In the genomic region with DNA sequence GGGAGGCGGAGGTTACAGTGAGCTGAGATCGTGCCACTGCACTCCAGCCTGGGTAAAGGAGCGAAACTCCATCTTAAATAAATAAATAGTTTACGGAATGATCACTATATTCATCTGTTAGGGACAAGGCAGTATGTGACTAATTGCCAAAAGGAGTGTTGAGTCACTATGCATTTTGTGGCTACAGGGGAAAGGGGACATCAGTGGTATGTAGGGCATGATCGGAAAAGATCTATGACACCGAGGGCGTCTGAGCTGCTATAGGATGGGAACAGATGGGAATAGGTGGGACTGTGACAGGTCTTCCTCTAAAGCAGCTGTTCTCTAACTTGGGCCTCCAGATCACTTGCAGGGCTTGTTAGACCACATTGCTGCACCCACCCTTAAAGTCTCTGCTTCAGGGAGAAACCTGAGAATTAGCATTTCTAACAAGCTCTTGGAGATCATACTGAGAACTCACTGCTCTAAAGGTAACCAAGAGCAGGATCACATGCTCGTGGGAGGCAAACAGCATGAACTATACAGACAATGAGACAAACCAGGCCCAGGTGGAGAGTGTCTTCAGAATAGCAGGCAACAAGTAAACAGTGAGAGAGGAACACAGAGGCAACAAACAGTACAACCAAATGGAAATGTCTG, we compare ENCODE assay signal across 23 cellular contexts.
A peak's percentile ranks its signal among the peaks of the same experiment; 100 is the strongest.
DNase-seq lines count a peak whose midpoint lies in the region; ATAC-seq and TF ChIP-seq lines count a peak whose summit lies in the region.
"Had no signal": no experiment of that assay in that cellular context is flagged by ENCODE, and none has a peak within 500 bp of the region (broad histone marks: within the 10 kb centered on the region; RNA-seq: fewer than 3 reads in every experiment).

No MANE protein-coding gene starts in this region.

- no peaks in the 10 kb centered on the region for H3K4me1 Mint-ChIP-seq in neural progenitor cell
- H3K4me1 Mint-ChIP-seq: activated naive CD8-positive, alpha-beta T cell treated with anti-CD3 and anti-CD28 coated beads for 36 hours; activated T-helper 17 cell treated with anti-CD3 and anti-CD28 coated beads, Interleukin-2, amount 50 U/mL, for 72 hours; neural crest cell; stimulated activated memory B cell treated with anti-CD40 and anti-IgM and Interleukin-4, amounts not matched to agents 10 μg/mL and 1 μg/mL and 100 μg/mL, for 72 hours had no signal

- BruUV-seq in HCT116 (replicated peaks; lab: Mats Ljungman, UMichigan), result no TSS peak
- no TSS peak for BruUV-seq in OCI-LY7 (replicated peaks; lab: Mats Ljungman, UMichigan)

- no peak overlapping the region for H3K4me3 Mint-ChIP-seq in neural progenitor cell
- H3K4me3 Mint-ChIP-seq: activated naive CD8-positive, alpha-beta T cell treated with anti-CD3 and anti-CD28 coated beads for 36 hours; activated T-helper 17 cell treated with anti-CD3 and anti-CD28 coated beads, Interleukin-2, amount 50 U/mL, for 72 hours; CD4-positive, alpha-beta T cell; neural crest cell; stimulated activated memory B cell treated with anti-CD40 and anti-IgM and Interleukin-4, amounts not matched to agents 10 μg/mL and 1 μg/mL and 100 μg/mL, for 72 hours had no signal

- no peaks in the 10 kb centered on the region for H3K9me2 ChIP-seq in HCT116 (ENCODE audit: insufficient read depth)
- no peaks in the 10 kb centered on the region for H3K9me2 ChIP-seq in OCI-LY7 (ENCODE audit: insufficient read depth, low read length)

- 94 to 95% methylated on average over 8 of the region's 8 CpGs for WGBS in aorta, 2 donors

- TF ChIP-seq CTCF in HCT116 (IDR thresholded peaks at IDR 0.05 in 2 of 3, conservative IDR thresholded peaks at IDR 0.05 in 1 of 3; ENCODE audit: borderline replicate concordance in 1 of 3, insufficient read depth in 1 of 3, low read depth in 2 of 3, low read length in 2 of 3) (no peak), ascending aorta (IDR thresholded peaks at IDR 0.05) (no peak), OCI-LY7 (conservative IDR thresholded peaks at IDR 0.05; ENCODE audit: low read length) (no peak), neural progenitor cell (IDR thresholded peaks at IDR 0.05) (no peak)

- intact Hi-C loops in HCT116 (cut with micrococcal nuclease), result no loop called here
- intact Hi-C loops in ascending aorta (cut with DNase I), result loop anchor here (5.0 kb wide), 1 partner anchor 38 kb away; no protein-coding TSS in a partner anchor
- intact Hi-C loops in aorta (cut with DNase I), result loop anchor here (5.0 kb wide), 3 partner anchors 38 to 62 kb away; no protein-coding TSS in a partner anchor
- intact Hi-C loops in OCI-LY7 (cut with micrococcal nuclease; ENCODE audit: unreplicated experiment), result loop anchor here (5.0 to 10.0 kb wide), 3 partner anchors 38 to 650 kb away; a partner anchor contains a TSS

- H3K9me3 Mint-ChIP-seq in neural progenitor cell, result no peaks in the 10 kb centered on the region
- H3K9me3 Mint-ChIP-seq: activated naive CD8-positive, alpha-beta T cell treated with anti-CD3 and anti-CD28 coated beads for 36 hours; activated T-helper 17 cell treated with anti-CD3 and anti-CD28 coated beads, Interleukin-2, amount 50 U/mL, for 72 hours; CD4-positive, alpha-beta T cell; neural crest cell; stimulated activated memory B cell treated with anti-CD40 and anti-IgM and Interleukin-4, amounts not matched to agents 10 μg/mL and 1 μg/mL and 100 μg/mL, for 72 hours had no signal

- DNase-seq in HCT116 (ENCODE audit: low read depth, low spot score) (no peak), ascending aorta (ENCODE audit: low spot score in 2 of 2) (no peak), iPS DF 19.7 (ENCODE audit: low read depth, low spot score) (peak; percentile 5), aorta (no peak), OCI-LY7 (ENCODE audit: low spot score) (no peak), neural progenitor cell (ENCODE audit: low spot score) (no peak), SHP77 (lab: John Stamatoyannopoulos, UW) (no peak)
- DNase-seq: activated naive CD8-positive, alpha-beta T cell treated with anti-CD3 and anti-CD28 coated beads for 36 hours; CD4-positive, alpha-beta T cell; colonic mucosa; heart right ventricle; NCI-H1105; NCI-H2081; NCI-H345; SIG-M5; stimulated activated CD4-positive, alpha-beta T cell treated with anti-CD3 and anti-CD28 coated beads, Interleukin-2, amount 100 ng/mL, for 24 hours; T-helper 1 cell had no signal

- H3K9ac ChIP-seq in HCT116 (ENCODE audit: low read length) (no peak overlapping the region), neural progenitor cell (no peak overlapping the region)

- peaks cover 0 to 42% of the 10 kb centered on the region in 2 experiments; a peak in 3 of 4 replicates for H3K4me1 ChIP-seq in HCT116 (ENCODE audit: control insufficient read depth in 1 of 2, insufficient read depth in 2 of 2, low read length in 2 of 2)
- peaks cover 5 to 56% of the 10 kb centered on the region in 2 donors for H3K4me1 ChIP-seq in ascending aorta
- peaks cover 0 to 5% of the 10 kb centered on the region in 2 donors for H3K4me1 ChIP-seq in aorta (ENCODE audit: control insufficient read depth in 1 of 2, insufficient read depth in 2 of 2, low read length in 2 of 2)
- peaks cover 24% of the 10 kb centered on the region for H3K4me1 ChIP-seq in OCI-LY7 (ENCODE audit: insufficient read depth, low read length, poor library complexity, severe bottlenecking)
- no peaks in the 10 kb centered on the region for H3K4me1 ChIP-seq in neural progenitor cell
- H3K4me1 ChIP-seq: colonic mucosa had no signal

- no peaks in the 10 kb centered on the region; a peak in 1 of 4 replicates for H3K36me3 ChIP-seq in HCT116 (ENCODE audit: control insufficient read depth in 1 of 2, insufficient read depth in 2 of 2, low read length in 2 of 2)
- peaks cover 0 to 8% of the 10 kb centered on the region in 2 donors for H3K36me3 ChIP-seq in ascending aorta
- no peaks in the 10 kb centered on the region for H3K36me3 ChIP-seq in aorta (ENCODE audit: control insufficient read depth in 1 of 2, insufficient read depth in 2 of 2, low read length in 1 of 2)
- H3K36me3 ChIP-seq in OCI-LY7 (ENCODE audit: insufficient read depth, low read length), result peaks cover 20% of the 10 kb centered on the region
- no peaks in the 10 kb centered on the region for H3K36me3 ChIP-seq in neural progenitor cell

- TF ChIP-seq POLR2A in HCT116 (IDR thresholded peaks at IDR 0.05; ENCODE audit: borderline replicate concordance, extremely low read depth, insufficient read depth, insufficient read length), result no peak

- POLR2A ChIA-PET in HCT116 (lab: Charles Lee) (no interaction called here), OCI-LY7 (lab: Charles Lee) (no interaction called here)

- RAD21 ChIA-PET in HCT116 (lab: Charles Lee; ENCODE audit: low non-redundant PET in 1 of 2, low total read pairs in 2 of 2, uncharacterized antibody in 2 of 2, unreplicated experiment in 2 of 2), result no interaction called here

- no peak overlapping the region for H3K27ac Mint-ChIP-seq in neural progenitor cell
- H3K27ac Mint-ChIP-seq: activated naive CD8-positive, alpha-beta T cell treated with anti-CD3 and anti-CD28 coated beads for 36 hours; activated T-helper 17 cell treated with anti-CD3 and anti-CD28 coated beads, Interleukin-2, amount 50 U/mL, for 72 hours; CD4-positive, alpha-beta T cell; stimulated activated memory B cell treated with anti-CD40 and anti-IgM and Interleukin-4, amounts not matched to agents 10 μg/mL and 1 μg/mL and 100 μg/mL, for 72 hours had no signal

- H4K20me1 ChIP-seq in HCT116 (ENCODE audit: insufficient read depth) (no peaks in the 10 kb centered on the region), OCI-LY7 (ENCODE audit: insufficient read depth, low read length) (no peaks in the 10 kb centered on the region), neural progenitor cell (ENCODE audit: low read depth) (no peaks in the 10 kb centered on the region)

- H3K4me2 ChIP-seq in HCT116 (ENCODE audit: low read length), result peak overlapping the region; percentile 7; the same call in 1 of the 2 replicates
- no peak overlapping the region for H3K4me2 ChIP-seq in OCI-LY7 (ENCODE audit: low read length)
- H3K4me2 ChIP-seq in neural progenitor cell, result no peak overlapping the region

- peaks cover 13% of the 10 kb centered on the region for H3K36me3 Mint-ChIP-seq in neural progenitor cell

- no peaks in the 10 kb centered on the region for H3K27me3 Mint-ChIP-seq in neural progenitor cell (ENCODE audit: insufficient read depth, low read depth)
- H3K27me3 Mint-ChIP-seq: activated naive CD8-positive, alpha-beta T cell treated with anti-CD3 and anti-CD28 coated beads for 36 hours; activated T-helper 17 cell treated with anti-CD3 and anti-CD28 coated beads, Interleukin-2, amount 50 U/mL, for 72 hours; CD4-positive, alpha-beta T cell; progenitor cell of endocrine pancreas; stimulated activated memory B cell treated with anti-CD40 and anti-IgM and Interleukin-4, amounts not matched to agents 10 μg/mL and 1 μg/mL and 100 μg/mL, for 72 hours had no signal

- H3K27me3 ChIP-seq in HCT116 (ENCODE audit: insufficient read depth, low read length) (no peaks in the 10 kb centered on the region), ascending aorta (no peaks in the 10 kb centered on the region), aorta (ENCODE audit: control insufficient read depth in 1 of 2, insufficient read depth in 2 of 2, low read length in 1 of 2) (no peaks in the 10 kb centered on the region), neural progenitor cell (no peaks in the 10 kb centered on the region)
- H3K27me3 ChIP-seq: colonic mucosa, heart right ventricle had no signal

- CTCF ChIA-PET in HCT116 (lab: Charles Lee), result no interaction called here
- CTCF ChIA-PET in OCI-LY7 (lab: Charles Lee; ENCODE audit: unreplicated experiment), result no interaction called here

- H2AFZ ChIP-seq in HCT116 (ENCODE audit: low read depth, low read length, poor library complexity, severe bottlenecking) (no peak overlapping the region), OCI-LY7 (ENCODE audit: low read length) (no peak overlapping the region), neural progenitor cell (replicated peaks) (no peak overlapping the region)

- no peaks in the 10 kb centered on the region for H3K79me2 ChIP-seq in HCT116 (ENCODE audit: insufficient read depth, low read length)
- no peaks in the 10 kb centered on the region for H3K79me2 ChIP-seq in OCI-LY7 (ENCODE audit: insufficient read depth, low read depth, low read length)
- no peaks in the 10 kb centered on the region for H3K79me2 ChIP-seq in neural progenitor cell (ENCODE audit: low read depth)

- H3K9me3 ChIP-seq in HCT116 (ENCODE audit: control insufficient read depth in 1 of 2, insufficient read depth in 1 of 2, low read depth in 1 of 2, low read length in 2 of 2) (no peaks in the 10 kb centered on the region), ascending aorta (no peaks in the 10 kb centered on the region), aorta (ENCODE audit: control insufficient read depth, low read length) (no peaks in the 10 kb centered on the region), OCI-LY7 (ENCODE audit: low read length) (no peaks in the 10 kb centered on the region), neural progenitor cell (ENCODE audit: low read depth) (no peaks in the 10 kb centered on the region)
- H3K9me3 ChIP-seq: colonic mucosa, heart right ventricle had no signal

- ATAC-seq in HCT116 (peak; percentile 41; the same call in 1 of the 2 replicates), aorta (ENCODE audit: low FRiP score) (no peak)
- ATAC-seq: activated T-helper 17 cell treated with anti-CD3 and anti-CD28 coated beads, Interleukin-2, amount 50 U/mL, for 72 hours; heart right ventricle; HepG2; stimulated activated memory B cell treated with anti-CD40 and anti-IgM and Interleukin-4, amounts not matched to agents 10 μg/mL and 1 μg/mL and 100 μg/mL, for 72 hours had no signal

- H3F3A ChIP-seq in neural progenitor cell (ENCODE audit: low read depth), result no peaks in the 10 kb centered on the region

- no peak for TF ChIP-seq RAD21 in HCT116 (IDR thresholded peaks at IDR 0.05; ENCODE audit: low read depth)

- no peak overlapping the region for H3K27ac ChIP-seq in HCT116 (ENCODE audit: low read depth, low read length)
- H3K27ac ChIP-seq in ascending aorta, result peak overlapping the region; percentile 85 to 87
- peak overlapping the region; percentile 71 to 89 for H3K27ac ChIP-seq in aorta (ENCODE audit: low read depth in 1 of 2, low read length in 2 of 2)
- H3K27ac ChIP-seq in OCI-LY7 (ENCODE audit: low read depth, low read length, poor library complexity, severe bottlenecking), result no peak overlapping the region
- no peak overlapping the region for H3K27ac ChIP-seq in neural progenitor cell
- H3K27ac ChIP-seq: colonic mucosa, heart right ventricle, HL-60 had no signal

- H3K4me3 ChIP-seq in HCT116 (replicated peaks in 1 of 2; ENCODE audit: low read depth in 1 of 2, low read length in 2 of 2) (no peak overlapping the region), ascending aorta (no peak overlapping the region), aorta (ENCODE audit: low read length in 2 of 2) (no peak overlapping the region), OCI-LY7 (ENCODE audit: low read depth, low read length, poor library complexity, severe bottlenecking) (no peak overlapping the region), neural progenitor cell (no peak overlapping the region)
- H3K4me3 ChIP-seq: colonic mucosa, heart right ventricle had no signal

Comparison
In these comparisons a context has a peak if more than half of its experiments do, and no peak if none do; other contexts are left out.
1. H3K27ac ChIP-seq: peak in ascending aorta (2 of 2) and aorta (2 of 2); none in HCT116 (single experiment), OCI-LY7 (single experiment) and neural progenitor cell (single experiment).